ENCODE assay signal across 18 cellular contexts in genomic region chr1:175176246-175176645, GRCh38. TPM values are rescaled to one million over a fixed set of nuclear protein-coding genes. Genes with fewer than 3 reads are reported as not detected.
DNase-seq lines count a peak whose midpoint lies in the region; ATAC-seq and TF ChIP-seq lines count a peak whose summit lies in the region.
"Had no signal": no experiment of that assay in that cellular context is flagged by ENCODE, and none has a peak within 500 bp of the region (broad histone marks: within the 10 kb centered on the region; RNA-seq: fewer than 3 reads in every experiment).

No MANE protein-coding gene starts in this region.

- DNase-seq in EL (peak; percentile 5), Karpas-422 (no peak), T-helper 17 cell (no peak), left kidney (ENCODE audit: low read depth, low spot score) (peak; percentile 16), cortex of kidney (lab: John Stamatoyannopoulos, UW) (no peak), progenitor cell of endocrine pancreas (ENCODE audit: low spot score, unreplicated experiment) (no peak), NCI-H748 treated with DMSO at 0.1 percent for 48 hours (lab: John Stamatoyannopoulos, UW) (no peak)
- DNase-seq: GF-D8, H7, Kasumi-1, NCI-H1105 treated with DMSO at 0.1 percent for 48 hours, NCI-H2081, NCI-H2171, NCI-H524 treated with DMSO at 0.1 percent for 48 hours, OCI-M1, SHP77 had no signal

- no peaks in the 10 kb centered on the region for H3K9me3 Mint-ChIP-seq in progenitor cell of endocrine pancreas (ENCODE audit: low read depth)
- H3K9me3 Mint-ChIP-seq: T-helper 1 cell treated with Interleukin-12 subunit alpha and Interleukin-12 subunit beta and Interleukin-4 antibody, amounts not matched to agents 30 μg/mL and 1 μg/mL, for 36 hours had no signal

- H3K4me2 ChIP-seq in Karpas-422 (ENCODE audit: low read depth, low read length, poor library complexity, severe bottlenecking), result peak overlapping the region; percentile 29

- H3K4me1 Mint-ChIP-seq in T-helper 17 cell, result peaks cover 50% of the 10 kb centered on the region
- H3K4me1 Mint-ChIP-seq in progenitor cell of endocrine pancreas (ENCODE audit: low read depth), result peaks cover 8% of the 10 kb centered on the region

- peaks cover 69% of the 10 kb centered on the region for H3K4me1 ChIP-seq in Karpas-422 (ENCODE audit: low read length)

- no peaks in the 10 kb centered on the region for H3K9me2 ChIP-seq in Karpas-422 (replicated peaks; ENCODE audit: insufficient read depth, low read length)

- no peak overlapping the region for H3K27ac Mint-ChIP-seq in T-helper 17 cell
- no peak overlapping the region for H3K27ac Mint-ChIP-seq in progenitor cell of endocrine pancreas
- H3K27ac Mint-ChIP-seq: T-helper 1 cell treated with Interleukin-12 subunit alpha and Interleukin-12 subunit beta and Interleukin-4 antibody, amounts not matched to agents 30 μg/mL and 1 μg/mL, for 36 hours had no signal

- no peak overlapping the region for H3K4me3 ChIP-seq in Karpas-422 (ENCODE audit: low read length)

- peaks cover 75% of the 10 kb centered on the region for H3K36me3 ChIP-seq in Karpas-422 (ENCODE audit: insufficient read depth, low read length)

- peaks cover 92% of the 10 kb centered on the region for H3K79me2 ChIP-seq in Karpas-422 (ENCODE audit: low read length)

- H3K4me3 Mint-ChIP-seq in T-helper 17 cell (peak overlapping the region; percentile 31), progenitor cell of endocrine pancreas (ENCODE audit: low read depth) (no peak overlapping the region)
- H3K4me3 Mint-ChIP-seq: T-helper 1 cell treated with Interleukin-12 subunit alpha and Interleukin-12 subunit beta and Interleukin-4 antibody, amounts not matched to agents 30 μg/mL and 1 μg/mL, for 36 hours had no signal

- TF ChIP-seq CTCF in progenitor cell of endocrine pancreas (IDR thresholded peaks at IDR 0.05; ENCODE audit: unreplicated experiment), result no peak

- no peak overlapping the region for H3K9ac ChIP-seq in Karpas-422 (ENCODE audit: low read length)

- peaks cover 26% of the 10 kb centered on the region; the same call in 1 of the 2 replicates for H4K20me1 ChIP-seq in Karpas-422 (ENCODE audit: insufficient read depth, low read depth, low read length)

- H3K36me3 Mint-ChIP-seq in T-helper 17 cell (ENCODE audit: low read depth) (peaks cover 9% of the 10 kb centered on the region), progenitor cell of endocrine pancreas (ENCODE audit: insufficient read depth) (no peaks in the 10 kb centered on the region)

- no peaks in the 10 kb centered on the region for H3K27me3 ChIP-seq in Karpas-422 (ENCODE audit: low read length)

- ATAC-seq in T-helper 17 cell, result no peak

- H3K9me3 ChIP-seq in Karpas-422 (ENCODE audit: low read length) (no peaks in the 10 kb centered on the region), T-helper 17 cell (ENCODE audit: control insufficient read depth, low read length, poor library complexity, severe bottlenecking) (no peaks in the 10 kb centered on the region)

- H3K27me3 Mint-ChIP-seq in T-helper 17 cell (no peaks in the 10 kb centered on the region), progenitor cell of endocrine pancreas (peaks cover 2% of the 10 kb centered on the region)

- H2AFZ ChIP-seq in Karpas-422 (ENCODE audit: low read length), result no peak overlapping the region

- H3K27ac ChIP-seq in Karpas-422 (ENCODE audit: low read length), result peak overlapping the region; percentile 55
- H3K27ac ChIP-seq: C4-2B had no signal

RNA-seq across cellular contexts. Expression of gene KIAA0040, which starts 16.3 kb away (rescaled TPM):
- 48.5 and 86.6 TPM in 2 replicates for total RNA-seq in Karpas-422 (2014; rRNA removed; shearing (Covaris generic); ENCODE audit: low replicate concordance)
- total RNA-seq in T-helper 17 cell (10 to 100 TPM; 29.0 to 31.5 TPM), progenitor cell of endocrine pancreas (2.4 and 2.8 TPM in 2 replicates)

Comparison
In these comparisons a context has a peak if more than half of its experiments do, and no peak if none do; other contexts are left out.
1. DNase-seq: peak in EL (single experiment) and left kidney (single experiment); none in Karpas-422 (single experiment), T-helper 17 cell (0 of 3), cortex of kidney (single experiment), progenitor cell of endocrine pancreas (single experiment) and NCI-H748 treated with DMSO at 0.1 percent for 48 hours (single experiment).